In the genomic region with DNA sequence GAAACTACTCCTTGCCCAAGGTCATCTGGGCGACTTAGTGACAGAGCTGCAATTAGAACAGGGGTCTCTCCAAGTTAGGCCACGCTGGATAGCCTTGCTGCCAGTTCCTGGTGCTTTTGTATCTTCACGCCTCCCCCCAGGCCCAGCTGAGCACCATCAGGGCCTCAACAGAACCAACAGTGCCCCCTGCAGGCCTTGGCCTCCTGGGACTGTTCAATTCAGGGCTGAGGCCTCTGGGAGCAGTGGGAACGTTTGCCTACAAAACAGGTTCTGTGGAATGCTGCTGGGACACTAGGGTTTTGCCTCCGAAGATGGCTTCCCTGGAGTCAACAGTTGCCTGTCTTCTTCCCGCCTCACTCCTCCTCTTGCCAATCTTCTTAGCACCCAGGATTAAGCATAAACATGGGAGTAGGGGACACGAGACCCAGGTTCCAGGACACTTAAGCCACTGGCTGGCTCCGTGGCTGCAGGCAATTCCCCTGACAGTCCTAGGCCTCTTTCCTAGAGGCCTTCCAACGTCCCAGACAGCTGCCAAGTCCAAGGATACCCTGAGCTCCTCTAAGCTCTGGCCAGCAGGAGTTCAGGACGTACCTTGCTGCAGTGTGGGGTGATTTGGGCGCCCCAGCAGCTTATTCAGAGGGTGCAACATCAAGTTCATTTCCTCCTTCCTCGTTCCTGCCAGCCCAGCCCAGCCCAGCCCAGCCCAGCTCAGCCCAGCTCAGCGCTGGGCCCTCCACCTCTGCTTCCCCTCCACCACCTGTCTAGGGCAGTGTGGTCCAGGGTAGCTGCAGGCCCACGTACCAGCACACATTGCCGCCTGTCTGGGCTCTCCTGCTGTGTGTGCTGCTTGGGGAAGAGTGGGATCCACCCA, we compare ENCODE assay signal across 8 cellular contexts.
DNase-seq lines count a peak whose midpoint lies in the region; ATAC-seq and TF ChIP-seq lines count a peak whose summit lies in the region.

No MANE protein-coding gene starts in this region.

- TF ChIP-seq POLR2A in testis (IDR thresholded peaks at IDR 0.05), result no peak

- H3K9me3 ChIP-seq in MG63 (no peaks in the 10 kb centered on the region), WERI-Rb-1 (ENCODE audit: severe bottlenecking) (peaks cover 14% of the 10 kb centered on the region), colonic mucosa (no peaks in the 10 kb centered on the region), mucosa of rectum (ENCODE audit: control insufficient read depth in 2 of 2, low read length in 2 of 2) (no peaks in the 10 kb centered on the region), testis (no peaks in the 10 kb centered on the region)

- peak overlapping the region; percentile 57 for H3K27ac ChIP-seq in WERI-Rb-1
- peak overlapping the region; percentile 84 for H3K27ac ChIP-seq in colonic mucosa
- H3K27ac ChIP-seq in mucosa of rectum (ENCODE audit: low read depth in 2 of 2, low read length in 2 of 2), result peak overlapping the region; percentile 71 to 77
- H3K27ac ChIP-seq in testis, result no peak overlapping the region

- DNase-seq in GM06990 (ENCODE audit: extremely low read depth, insufficient read length) (no peak), MG63 (peak; percentile 46), WERI-Rb-1 (peak; percentile 92), colonic mucosa (peak; percentile 74), testis (peak; percentile 84), GOT3 (lab: John Stamatoyannopoulos, UW) (no peak)

- peak overlapping the region; percentile 3 to 26 for H3K9ac ChIP-seq in colonic mucosa (ENCODE audit: low read depth in 2 of 2, low read length in 2 of 2)
- peak overlapping the region in 1 of 2 donors; percentile 2 for H3K9ac ChIP-seq in mucosa of rectum (ENCODE audit: low read depth in 1 of 2, low read length in 2 of 2)

- H3K4me3 ChIP-seq in GM06990 (replicated peaks; ENCODE audit: low read depth, low read length) (no peak overlapping the region), MG63 (no peak overlapping the region), WERI-Rb-1 (ENCODE audit: low read depth, low read length) (no peak overlapping the region), colonic mucosa (no peak overlapping the region), mucosa of rectum (ENCODE audit: low read length in 2 of 2) (peak overlapping the region; percentile 14 to 22), testis (no peak overlapping the region)

- H3K27me3 ChIP-seq in GM06990 (replicated peaks; ENCODE audit: control insufficient read depth, insufficient read depth, low read length) (no peaks in the 10 kb centered on the region; the same call in none of the 2 replicates), MG63 (peaks cover 6% of the 10 kb centered on the region), WERI-Rb-1 (ENCODE audit: insufficient read depth, low read depth, severe bottlenecking) (no peaks in the 10 kb centered on the region), colonic mucosa (peaks cover 6% of the 10 kb centered on the region), mucosa of rectum (ENCODE audit: control insufficient read depth in 2 of 2, insufficient read depth in 2 of 2, low read length in 2 of 2) (peaks cover 7 to 11% of the 10 kb centered on the region in 2 donors), testis (no peaks in the 10 kb centered on the region)

- H3K4me1 ChIP-seq in colonic mucosa (peaks cover 4% of the 10 kb centered on the region), mucosa of rectum (ENCODE audit: control insufficient read depth in 2 of 2, insufficient read depth in 2 of 2, low read length in 2 of 2) (peaks cover 16 to 36% of the 10 kb centered on the region in 2 donors), testis (peaks cover 7% of the 10 kb centered on the region)

- intact Hi-C loops in colonic mucosa (cut with DNase I), result no loop called here
- intact Hi-C loops in testis (cut with DNase I; ENCODE audit: low total_unique reads), result no loop called here

- 82 to 85% methylated on average over 11 to 15 of the region's 15 CpGs for WGBS in testis, 2 donors

- H3K36me3 ChIP-seq in GM06990 (ENCODE audit: control insufficient read depth, insufficient read depth, low read length), result no peaks in the 10 kb centered on the region
- no peaks in the 10 kb centered on the region for H3K36me3 ChIP-seq in MG63
- H3K36me3 ChIP-seq in WERI-Rb-1, result no peaks in the 10 kb centered on the region
- no peaks in the 10 kb centered on the region for H3K36me3 ChIP-seq in colonic mucosa
- H3K36me3 ChIP-seq in mucosa of rectum (ENCODE audit: control insufficient read depth in 2 of 2, insufficient read depth in 2 of 2, low read length in 2 of 2), result no peaks in the 10 kb centered on the region
- no peaks in the 10 kb centered on the region for H3K36me3 ChIP-seq in testis (ENCODE audit: low read depth, missing control alignments)

- peak; percentile 76 for TF ChIP-seq CTCF in GM06990 (IDR thresholded peaks at IDR 0.05; ENCODE audit: insufficient read depth, low read length, poor library complexity, severe bottlenecking)
- peak; percentile 90 for TF ChIP-seq CTCF in WERI-Rb-1 (IDR thresholded peaks at IDR 0.05; ENCODE audit: low read depth, low read length)
- TF ChIP-seq CTCF in colonic mucosa (IDR thresholded peaks at IDR 0.05), result peak; percentile 53
- TF ChIP-seq CTCF in testis (IDR thresholded peaks at IDR 0.05), result peak in 2 of 3 experiments; percentile 25 to 38

- no peak for ATAC-seq in GM21737 (IDR thresholded peaks at IDR 0.05; ENCODE audit: unreplicated experiment)

Comparison
In these comparisons a context has a peak if more than half of its experiments do, and no peak if none do; other contexts are left out.
1. DNase-seq: peak in MG63 (single experiment), WERI-Rb-1 (single experiment), colonic mucosa (single experiment) and testis (single experiment); none in GM06990 (single experiment) and GOT3 (single experiment).
2. H3K4me3 ChIP-seq: peak in mucosa of rectum (2 of 2); none in GM06990 (single experiment), MG63 (single experiment), WERI-Rb-1 (single experiment), colonic mucosa (single experiment) and testis (0 of 2).
3. CTCF ChIP-seq: peak in every context shown above with its lines; median percentile 90 in WERI-Rb-1; 76 in GM06990; 53 in colonic mucosa; 32 in testis.
4. H3K27ac ChIP-seq: peak in WERI-Rb-1 (single experiment), colonic mucosa (single experiment) and mucosa of rectum (2 of 2); none in testis (0 of 2).